In the genomic region with DNA sequence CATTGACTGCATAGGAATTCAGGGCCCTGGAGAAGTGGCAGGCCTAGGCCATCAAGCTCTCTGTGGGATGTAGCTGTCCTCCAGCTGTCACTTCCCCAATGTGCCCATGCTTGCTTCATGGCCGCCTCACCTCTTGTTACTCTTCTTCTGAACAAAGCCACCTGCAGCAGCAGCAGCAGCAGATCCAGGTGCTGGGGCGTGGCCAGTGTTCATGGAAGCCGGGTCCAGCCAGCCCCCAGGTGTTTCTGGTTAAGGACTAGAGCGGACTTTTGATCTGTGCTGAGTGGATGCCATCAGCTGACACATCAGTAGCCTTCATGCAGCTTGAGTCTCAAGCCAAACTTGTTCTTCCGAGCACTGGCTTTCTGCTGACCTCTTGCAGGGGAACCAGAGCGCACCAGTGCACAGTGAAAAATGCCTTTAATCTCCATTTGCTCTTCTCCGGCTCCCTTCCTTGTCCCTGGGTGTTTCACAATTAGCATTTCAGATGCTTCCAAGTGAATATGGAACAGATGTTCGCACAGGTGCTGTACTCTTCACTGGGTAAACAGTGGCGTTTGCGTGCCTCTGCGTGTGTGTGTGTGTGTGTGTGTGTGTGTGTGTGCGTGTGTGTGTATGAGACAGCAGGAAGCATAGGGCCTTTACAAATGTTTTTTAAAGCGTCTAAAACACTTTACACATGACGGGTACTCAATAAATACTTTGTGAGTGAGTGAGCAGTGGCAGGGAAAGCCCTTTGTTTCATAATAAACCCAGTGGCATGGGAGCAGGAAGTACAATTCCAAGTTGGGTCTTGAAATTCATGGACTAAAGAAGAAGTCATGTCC, we compare ENCODE assay signal across 8 cellular contexts. TPM values are rescaled to one million over a fixed set of nuclear protein-coding genes. Genes with fewer than 3 reads are reported as not detected.
DNase-seq lines count a peak whose midpoint lies in the region; ATAC-seq and TF ChIP-seq lines count a peak whose summit lies in the region.

No MANE protein-coding gene starts in this region.

- H3K4me2 ChIP-seq in parathyroid adenoma (ENCODE audit: low read length) = peak overlapping the region; percentile 58

- no peak overlapping the region for H3K4me3 Mint-ChIP-seq in endodermal cell

- no peak for TF ChIP-seq CTCF in endodermal cell (conservative IDR thresholded peaks at IDR 0.05)
- TF ChIP-seq CTCF in parathyroid adenoma (IDR thresholded peaks at IDR 0.05) = no peak

- ATAC-seq in GM19452 (IDR thresholded peaks at IDR 0.05; ENCODE audit: unreplicated experiment) (no peak), HG02981 (IDR thresholded peaks at IDR 0.05; ENCODE audit: unreplicated experiment) (no peak)

- H3K9ac ChIP-seq in endodermal cell (ENCODE audit: extremely low read depth, low read length, poor library complexity, severe bottlenecking) = no peak overlapping the region
- no peak overlapping the region for H3K9ac ChIP-seq in parathyroid adenoma

- H3K27me3 Mint-ChIP-seq in endodermal cell (ENCODE audit: insufficient read depth) = peaks cover 22% of the 10 kb centered on the region

- no peak overlapping the region for H2AFZ ChIP-seq in parathyroid adenoma

- H3K4me3 ChIP-seq in endodermal cell (ENCODE audit: low read length) (no peak overlapping the region), parathyroid adenoma (ENCODE audit: low read depth, low read length) (no peak overlapping the region)

- no peaks in the 10 kb centered on the region for H3K9me3 Mint-ChIP-seq in endodermal cell

- H3K4me1 Mint-ChIP-seq in endodermal cell = peaks cover 16% of the 10 kb centered on the region

- H3K79me2 ChIP-seq in parathyroid adenoma = no peaks in the 10 kb centered on the region

- H3K27me3 ChIP-seq in endodermal cell (ENCODE audit: control insufficient read depth, insufficient read depth, low read length, poor library complexity, severe bottlenecking) = peaks cover 21% of the 10 kb centered on the region
- H3K27me3 ChIP-seq in parathyroid adenoma (ENCODE audit: control insufficient read depth, insufficient read depth, low read length) = no peaks in the 10 kb centered on the region

- 89 to 94% methylated on average over 6 to 14 of the region's 14 CpGs for WGBS in endodermal cell (ENCODE audit: insufficient coverage in 1 of 2, insufficient read length in 1 of 2), 2 experiments

- no peak overlapping the region for H3K27ac ChIP-seq in endodermal cell (ENCODE audit: low read depth, low read length)
- H3K27ac ChIP-seq in parathyroid adenoma = peak overlapping the region; percentile 97

- H3K9me3 ChIP-seq in endodermal cell (ENCODE audit: control insufficient read depth, low read length) (no peaks in the 10 kb centered on the region), parathyroid adenoma (ENCODE audit: control insufficient read depth, low read length) (no peaks in the 10 kb centered on the region)

- H3K36me3 ChIP-seq in endodermal cell (ENCODE audit: control insufficient read depth, insufficient read depth, low read length) (no peaks in the 10 kb centered on the region), parathyroid adenoma (ENCODE audit: control insufficient read depth, insufficient read depth, low read length) (no peaks in the 10 kb centered on the region)

- DNase-seq in GF-D8 (lab: John Stamatoyannopoulos, UW) (peak; percentile 44), NCI-H524 treated with DMSO at 0.1 percent for 48 hours (lab: John Stamatoyannopoulos, UW) (peak; percentile 75), endodermal cell (peak; percentile 63), SKM-1 (lab: John Stamatoyannopoulos, UW; ENCODE audit: unreplicated experiment) (no peak), iPS-NIHi7 (ENCODE audit: extremely low spot score) (no peak)

- H3K27ac Mint-ChIP-seq in endodermal cell = no peak overlapping the region

- peaks cover 11% of the 10 kb centered on the region for H3K36me3 Mint-ChIP-seq in endodermal cell (ENCODE audit: low read depth)

- H3K4me1 ChIP-seq in endodermal cell (ENCODE audit: control insufficient read depth, insufficient read depth, low read length) (peaks cover 4% of the 10 kb centered on the region), parathyroid adenoma (peaks cover 67% of the 10 kb centered on the region)

RNA-seq across cellular contexts. Expression of a gene that starts 20.1 kb away (rescaled TPM):
- 10 to 100 TPM; 18.9 to 30.8 TPM for total RNA-seq in endodermal cell
- 15.6 TPM for polyA plus RNA-seq in endodermal cell (2013, experiment 1 of 2)
- 14.2 TPM for polyA plus RNA-seq in endodermal cell (2013, experiment 2 of 2)

RNA-seq across cellular contexts. Expression of a gene that starts 55.9 kb away (rescaled TPM):
- total RNA-seq in endodermal cell = 10 to 100 TPM; 18.8 to 20.3 TPM
- 16.0 TPM for polyA plus RNA-seq in endodermal cell (2013, experiment 1 of 2)
- 16.8 TPM for polyA plus RNA-seq in endodermal cell (2013, experiment 2 of 2)

RNA-seq across cellular contexts. Expression of a gene that starts 56.1 kb away (rescaled TPM):
- 10 to 100 TPM; 68.1 to 69.0 TPM for total RNA-seq in endodermal cell
- polyA plus RNA-seq in endodermal cell (2013, experiment 1 of 2) = 43.7 TPM
- polyA plus RNA-seq in endodermal cell (2013, experiment 2 of 2) = 37.6 TPM

Comparison
In these comparisons a context has a peak if more than half of its experiments do, and no peak if none do; other contexts are left out.
1. DNase-seq: peak in GF-D8 (single experiment), NCI-H524 treated with DMSO at 0.1 percent for 48 hours (single experiment) and endodermal cell (single experiment); none in SKM-1 (single experiment) and iPS-NIHi7 (single experiment).